Comparison of ENCODE assay signal across 10 cellular contexts in the genomic region with DNA sequence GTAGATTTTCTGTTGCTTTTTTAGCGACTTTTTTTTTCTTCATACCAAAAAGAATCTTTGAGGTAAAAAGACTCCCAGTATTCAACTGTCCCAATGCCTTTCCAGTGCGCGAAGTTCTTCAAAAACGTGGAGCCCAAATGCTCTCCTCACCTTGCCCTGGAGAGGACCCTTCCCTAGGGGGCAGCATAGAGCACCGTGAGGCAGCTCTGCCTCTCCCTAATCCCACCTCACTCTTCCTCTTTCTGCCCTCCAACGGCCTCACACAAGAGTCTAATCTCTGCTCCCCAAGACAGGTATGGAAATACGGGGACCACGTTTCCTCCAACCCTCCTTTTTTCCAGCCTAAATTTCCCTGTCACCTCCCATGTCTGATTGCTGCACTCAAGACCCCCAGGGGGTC.
A peak's percentile ranks its signal among the peaks of the same experiment; 100 is the strongest.
DNase-seq lines count a peak whose midpoint lies in the region; ATAC-seq and TF ChIP-seq lines count a peak whose summit lies in the region.
"Had no signal": no experiment of that assay in that cellular context is flagged by ENCODE, and none has a peak within 500 bp of the region (broad histone marks: within the 10 kb centered on the region; RNA-seq: fewer than 3 reads in every experiment).

No MANE protein-coding gene starts in this region.

- CTCF ChIA-PET in activated CD8-positive, alpha-beta memory T cell treated with anti-CD3 and anti-CD28 coated beads, Interleukin-2, amount 10 ng/mL, durations not matched to agents 7 days and 5 days (lab: Charles Lee), result interaction anchor here (1.2 kb wide), 1 partner anchor 10 kb away, joined by 3 read pairs; no protein-coding TSS in a partner anchor
- CTCF ChIA-PET in activated CD4-positive, alpha-beta memory T cell treated with anti-CD3 and anti-CD28 coated beads, Interleukin-2, amount 10 ng/mL, durations not matched to agents 7 days and 5 days (lab: Charles Lee), result no interaction called here

- no peak for ATAC-seq in activated CD8-positive, alpha-beta memory T cell treated with anti-CD3 and anti-CD28 coated beads, Interleukin-2, amount 10 ng/mL, durations not matched to agents 7 days and 5 days
- no peak for ATAC-seq in GM19351 (IDR thresholded peaks at IDR 0.05; ENCODE audit: unreplicated experiment)

- H3K27ac Mint-ChIP-seq in activated CD8-positive, alpha-beta memory T cell treated with anti-CD3 and anti-CD28 coated beads, Interleukin-2, amount 10 ng/mL, durations not matched to agents 7 days and 5 days, result no peak overlapping the region
- no peak overlapping the region for H3K27ac Mint-ChIP-seq in HFFc6
- H3K27ac Mint-ChIP-seq in activated CD4-positive, alpha-beta memory T cell treated with anti-CD3 and anti-CD28 coated beads, Interleukin-2, amount 10 ng/mL, durations not matched to agents 7 days and 5 days, result no peak overlapping the region
- H3K27ac Mint-ChIP-seq in nephron progenitor cell, result no peak overlapping the region

- H3K4me3 Mint-ChIP-seq in activated CD8-positive, alpha-beta memory T cell treated with anti-CD3 and anti-CD28 coated beads, Interleukin-2, amount 10 ng/mL, durations not matched to agents 7 days and 5 days, result no peak overlapping the region
- H3K4me3 Mint-ChIP-seq in HFFc6 (no peak overlapping the region), nephron progenitor cell (no peak overlapping the region)
- no peak overlapping the region for H3K4me3 Mint-ChIP-seq in activated CD4-positive, alpha-beta memory T cell treated with anti-CD3 and anti-CD28 coated beads, Interleukin-2, amount 10 ng/mL, durations not matched to agents 7 days and 5 days

- H3K4me1 Mint-ChIP-seq in activated CD8-positive, alpha-beta memory T cell treated with anti-CD3 and anti-CD28 coated beads, Interleukin-2, amount 10 ng/mL, durations not matched to agents 7 days and 5 days, result no peaks in the 10 kb centered on the region
- H3K4me1 Mint-ChIP-seq in HFFc6 (ENCODE audit: low read depth) (no peaks in the 10 kb centered on the region), nephron progenitor cell (peaks cover 13% of the 10 kb centered on the region)
- H3K4me1 Mint-ChIP-seq in activated CD4-positive, alpha-beta memory T cell treated with anti-CD3 and anti-CD28 coated beads, Interleukin-2, amount 10 ng/mL, durations not matched to agents 7 days and 5 days, result no peaks in the 10 kb centered on the region

- intact Hi-C loops in posterior vena cava (cut with DNase I), result no loop called here

- H3K9me3 Mint-ChIP-seq in activated CD8-positive, alpha-beta memory T cell treated with anti-CD3 and anti-CD28 coated beads, Interleukin-2, amount 10 ng/mL, durations not matched to agents 7 days and 5 days (ENCODE audit: low read depth), result no peaks in the 10 kb centered on the region
- H3K9me3 Mint-ChIP-seq in HFFc6 (no peaks in the 10 kb centered on the region), nephron progenitor cell (no peaks in the 10 kb centered on the region)
- H3K9me3 Mint-ChIP-seq in activated CD4-positive, alpha-beta memory T cell treated with anti-CD3 and anti-CD28 coated beads, Interleukin-2, amount 10 ng/mL, durations not matched to agents 7 days and 5 days, result no peaks in the 10 kb centered on the region

- POLR2A ChIA-PET in activated CD4-positive, alpha-beta memory T cell treated with anti-CD3 and anti-CD28 coated beads, Interleukin-2, amount 10 ng/mL, durations not matched to agents 7 days and 5 days (lab: Charles Lee), result no interaction called here

- peaks cover 24% of the 10 kb centered on the region for H3K27me3 Mint-ChIP-seq in activated CD8-positive, alpha-beta memory T cell treated with anti-CD3 and anti-CD28 coated beads, Interleukin-2, amount 10 ng/mL, durations not matched to agents 7 days and 5 days
- H3K27me3 Mint-ChIP-seq in HFFc6 (ENCODE audit: insufficient read depth) (peaks cover 41% of the 10 kb centered on the region), nephron progenitor cell (ENCODE audit: low read depth, poor library complexity) (peaks cover 45% of the 10 kb centered on the region)
- H3K27me3 Mint-ChIP-seq in activated CD4-positive, alpha-beta memory T cell treated with anti-CD3 and anti-CD28 coated beads, Interleukin-2, amount 10 ng/mL, durations not matched to agents 7 days and 5 days, result peaks cover 20% of the 10 kb centered on the region

- DNase-seq in activated CD8-positive, alpha-beta memory T cell treated with anti-CD3 and anti-CD28 coated beads, Interleukin-2, amount 50 U/mL, for 48 hours, result peak; percentile 54
- no peak for DNase-seq in activated CD8-positive, alpha-beta memory T cell treated with anti-CD3 and anti-CD28 coated beads, Interleukin-2, amount 10 ng/mL, durations not matched to agents 7 days and 5 days
- no peak for DNase-seq in HFFc6
- DNase-seq in activated CD4-positive, alpha-beta memory T cell treated with anti-CD3 and anti-CD28 coated beads, Interleukin-2, amount 10 ng/mL, durations not matched to agents 7 days and 5 days, result peak; percentile 21
- DNase-seq in nephron progenitor cell, result peak; percentile 38
- DNase-seq in activated CD8-positive, alpha-beta memory T cell treated with anti-CD3 and anti-CD28 coated beads for 24 hours, result no peak
- no peak for DNase-seq in posterior vena cava (ENCODE audit: low spot score)
- DNase-seq: activated CD4-positive, CD25-positive, alpha-beta regulatory T cell treated with anti-CD3 and anti-CD28 coated beads, Interleukin-2, amount 50 U/mL, for 72 hours; NCI-H2227 treated with DMSO at 0.1 percent for 48 hours had no signal

- TF ChIP-seq CTCF in HFFc6 (IDR thresholded peaks at IDR 0.05) (peak; percentile 45; the same call in 1 of the 2 replicates), nephron progenitor cell (IDR thresholded peaks at IDR 0.05) (peak; percentile 19)

- H3K36me3 Mint-ChIP-seq in activated CD8-positive, alpha-beta memory T cell treated with anti-CD3 and anti-CD28 coated beads, Interleukin-2, amount 10 ng/mL, durations not matched to agents 7 days and 5 days, result no peaks in the 10 kb centered on the region
- no peaks in the 10 kb centered on the region for H3K36me3 Mint-ChIP-seq in HFFc6 (ENCODE audit: low read depth)
- no peaks in the 10 kb centered on the region for H3K36me3 Mint-ChIP-seq in activated CD4-positive, alpha-beta memory T cell treated with anti-CD3 and anti-CD28 coated beads, Interleukin-2, amount 10 ng/mL, durations not matched to agents 7 days and 5 days (ENCODE audit: low read depth)
- H3K36me3 Mint-ChIP-seq in nephron progenitor cell (ENCODE audit: low read depth), result no peaks in the 10 kb centered on the region

Comparison
In these comparisons a context has a peak if more than half of its experiments do, and no peak if none do; other contexts are left out.
1. DNase-seq: peak in activated CD8-positive, alpha-beta memory T cell treated with anti-CD3 and anti-CD28 coated beads, Interleukin-2, amount 50 U/mL, for 48 hours (single experiment), activated CD4-positive, alpha-beta memory T cell treated with anti-CD3 and anti-CD28 coated beads, Interleukin-2, amount 10 ng/mL, durations not matched to agents 7 days and 5 days (single experiment) and nephron progenitor cell (single experiment); none in activated CD8-positive, alpha-beta memory T cell treated with anti-CD3 and anti-CD28 coated beads, Interleukin-2, amount 10 ng/mL, durations not matched to agents 7 days and 5 days (single experiment), HFFc6 (single experiment), activated CD8-positive, alpha-beta memory T cell treated with anti-CD3 and anti-CD28 coated beads for 24 hours (single experiment) and posterior vena cava (single experiment).